30 cellular contexts compared by ENCODE assay signal in the genomic region with DNA sequence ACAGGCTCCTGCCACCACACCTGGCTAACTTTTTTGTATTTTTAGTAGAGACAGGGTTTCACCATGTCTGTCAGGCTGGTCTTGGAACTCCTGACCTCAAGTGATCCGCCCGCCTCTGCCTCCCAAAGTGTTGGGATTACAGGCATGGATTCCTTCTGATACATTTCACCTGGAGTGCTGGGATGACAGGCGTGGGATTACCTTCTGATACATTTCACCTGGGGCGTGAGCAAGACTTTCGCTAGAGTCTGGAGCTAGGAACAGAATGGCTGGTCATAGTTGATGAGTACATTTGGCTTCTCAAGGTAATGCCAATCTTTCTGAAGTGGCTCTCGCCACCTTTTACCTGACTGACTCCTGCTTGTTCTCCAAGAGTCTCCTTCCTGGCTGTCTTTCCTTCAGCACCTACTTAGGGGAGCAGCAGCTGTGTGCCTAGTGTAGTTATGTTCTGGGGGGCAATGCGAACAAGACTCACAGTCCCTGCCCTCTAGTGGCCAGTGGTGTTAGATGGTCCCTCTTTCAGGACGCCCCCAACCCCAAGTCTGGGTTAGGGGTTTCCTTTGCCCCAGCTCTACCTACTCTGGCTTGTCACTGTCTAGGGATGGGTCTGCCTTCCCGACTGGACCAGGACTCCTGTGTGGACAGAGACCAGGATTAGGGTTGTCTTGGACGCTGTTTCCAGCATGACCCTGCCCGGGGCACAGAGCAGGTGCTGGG. TPM values are rescaled to one million over a fixed set of nuclear protein-coding genes. Genes with fewer than 3 reads are reported as not detected.
A peak's percentile ranks its signal among the peaks of the same experiment; 100 is the strongest.
DNase-seq lines count a peak whose midpoint lies in the region; ATAC-seq, FAIRE-seq and TF ChIP-seq lines count a peak whose summit lies in the region.
"Had no signal": no experiment of that assay in that cellular context is flagged by ENCODE, and none has a peak within 500 bp of the region (broad histone marks: within the 10 kb centered on the region; RNA-seq: fewer than 3 reads in every experiment).

No MANE protein-coding gene starts in this region.

- H3K27me3 ChIP-seq in GM06990 (replicated peaks; ENCODE audit: control insufficient read depth, insufficient read depth, low read length) (no peaks in the 10 kb centered on the region), vagina (no peaks in the 10 kb centered on the region)
- H3K27me3 ChIP-seq: heart right ventricle, MG63, sigmoid colon had no signal

- POLR2A ChIA-PET in A549 (lab: Yijun Ruan, JAX): interaction anchor here (1.3 kb wide), 1 partner anchor 14 kb away, joined by 3 read pairs; no protein-coding TSS in a partner anchor

- TF ChIP-seq CTCF in A549 (IDR thresholded peaks at IDR 0.05) (0 out of 3 replicates have a peak, but pooled peaks have one; percentile 16), GM06990 (IDR thresholded peaks at IDR 0.05; ENCODE audit: insufficient read depth, low read length, poor library complexity, severe bottlenecking) (peak; percentile 27), astrocyte of the cerebellum (IDR thresholded peaks at IDR 0.05; ENCODE audit: low read depth, low read length, missing control alignments) (peak; percentile 26), neural crest cell (conservative IDR thresholded peaks at IDR 0.05) (peak; percentile 20), vagina (IDR thresholded peaks at IDR 0.05) (no peak)

- TF ChIP-seq EP300 in A549 (IDR thresholded peaks at IDR 0.05): no peak

- in situ Hi-C loops in astrocyte of the cerebellum (cut with HindIII; ENCODE audit: low sequenced_read_pairs): loop anchor here (25.0 kb wide), 1 partner anchor 125 kb away; the partner anchor contains the start of gene EXOC3L2

- peaks cover 4% of the 10 kb centered on the region for H3K4me1 Mint-ChIP-seq in neural crest cell

- intact Hi-C loops in vagina (cut with DNase I): no loop called here

- H3K36me3 ChIP-seq in GM06990 (ENCODE audit: control insufficient read depth, insufficient read depth, low read length) (peaks cover 1% of the 10 kb centered on the region), vagina (no peaks in the 10 kb centered on the region)
- H3K36me3 ChIP-seq: MG63, sigmoid colon had no signal

- H3K27me3 Mint-ChIP-seq in neural crest cell (ENCODE audit: low read depth): no peaks in the 10 kb centered on the region
- H3K27me3 Mint-ChIP-seq: activated CD4-positive, alpha-beta memory T cell treated with anti-CD3 and anti-CD28 coated beads, Interleukin-2, amount 10 ng/mL, durations not matched to agents 7 days and 5 days; activated naive CD8-positive, alpha-beta T cell treated with anti-CD3 and anti-CD28 coated beads for 36 hours; natural killer cell treated with Interleukin-12 subunit alpha and Interleukin-12 subunit beta and Interleukin-15 and Interleukin-18, amount 100 ng/mL, for 72 hours had no signal

- no peak overlapping the region for H3K4me2 ChIP-seq in A549
- H3K4me2 ChIP-seq: GM23338 had no signal

- TF ChIP-seq POLR2A in A549 (IDR thresholded peaks at IDR 0.05; ENCODE audit: low read length) (no peak), vagina (IDR thresholded peaks at IDR 0.05) (no peak)

- H3K4me3 ChIP-seq in A549: no peak overlapping the region
- no peak overlapping the region for H3K4me3 ChIP-seq in GM06990 (replicated peaks; ENCODE audit: low read depth, low read length)
- H3K4me3 ChIP-seq in astrocyte of the cerebellum (ENCODE audit: low read depth, low read length): no peak overlapping the region
- H3K4me3 ChIP-seq in vagina: no peak overlapping the region
- H3K4me3 ChIP-seq: GM23338, heart right ventricle, K562, MG63, sigmoid colon had no signal

- H3K9me3 ChIP-seq in A549: no peaks in the 10 kb centered on the region
- H3K9me3 ChIP-seq in vagina: no peaks in the 10 kb centered on the region
- H3K9me3 ChIP-seq: heart right ventricle, MG63, sigmoid colon had no signal

- DNase-seq in A549 (ENCODE audit: low read depth in 1 of 2, low spot score in 1 of 2) (no peak), GM06990 (ENCODE audit: extremely low read depth, insufficient read length) (no peak), astrocyte of the cerebellum (ENCODE audit: low read depth) (no peak), neural crest cell (ENCODE audit: low read depth, low spot score) (no peak), vagina (ENCODE audit: extremely low spot score in 2 of 2) (no peak)
- DNase-seq in stimulated activated CD4-positive, alpha-beta T cell treated with anti-CD3 and anti-CD28 coated beads, Interleukin-4, amount 100 ng/mL, for 4 hours: no peak
- no peak for DNase-seq in stimulated activated CD4-positive, alpha-beta T cell treated with anti-CD3 and anti-CD28 coated beads, Interleukin-15, amount 100 ng/mL, for 24 hours
- DNase-seq: ACHN; activated CD4-positive, alpha-beta memory T cell treated with anti-CD3 and anti-CD28 coated beads, Interleukin-2, amount 10 ng/mL, durations not matched to agents 7 days and 5 days; activated naive CD8-positive, alpha-beta T cell treated with anti-CD3 and anti-CD28 coated beads for 36 hours; effector CD8-positive, alpha-beta T cell; foreskin fibroblast; heart right ventricle; left cardiac atrium; MG63; NCI-H2081; NCI-H446; sigmoid colon; stimulated activated CD8-positive, alpha-beta memory T cell treated with anti-CD3 and anti-CD28 coated beads, Interleukin-4, amount 100 ng/mL, for 48 hours; substantia nigra had no signal

- peaks cover 15% of the 10 kb centered on the region for H3K4me1 ChIP-seq in A549
- peaks cover 41% of the 10 kb centered on the region for H3K4me1 ChIP-seq in vagina
- H3K4me1 ChIP-seq: parathyroid adenoma had no signal

- CTCF ChIA-PET in A549 (lab: Yijun Ruan, JAX): interaction anchor here (0.6 to 3.7 kb wide), 9 partner anchors 13 to 423 kb away, joined by 3 to 25 read pairs (median 6); partner anchors contain the start of gene PPP1R37

- no peaks in the 10 kb centered on the region for H3K36me3 Mint-ChIP-seq in neural crest cell (ENCODE audit: low read depth)
- H3K36me3 Mint-ChIP-seq: activated naive CD8-positive, alpha-beta T cell treated with anti-CD3 and anti-CD28 coated beads for 36 hours; natural killer cell treated with Interleukin-12 subunit alpha and Interleukin-12 subunit beta and Interleukin-15 and Interleukin-18, amount 100 ng/mL, for 72 hours had no signal

- no peak overlapping the region for H3K4me3 Mint-ChIP-seq in neural crest cell
- H3K4me3 Mint-ChIP-seq: activated CD4-positive, alpha-beta memory T cell treated with anti-CD3 and anti-CD28 coated beads, Interleukin-2, amount 10 ng/mL, durations not matched to agents 7 days and 5 days; activated naive CD8-positive, alpha-beta T cell treated with anti-CD3 and anti-CD28 coated beads for 36 hours; CD14-positive monocyte; GM23338; natural killer cell treated with Interleukin-12 subunit alpha and Interleukin-12 subunit beta and Interleukin-15 and Interleukin-18, amount 100 ng/mL, for 72 hours; T-helper 2 cell treated with Interferon-gamma antibody and Interleukin-4, amounts not matched to agents 5 μg/mL and 100 μg/mL, for 36 hours had no signal

- peak; percentile 7 for FAIRE-seq in A549 (lab: Jason Lieb, UNC)
- FAIRE-seq: D721Med, GM18507, K562 had no signal

- H3K9me3 Mint-ChIP-seq in neural crest cell: no peaks in the 10 kb centered on the region
- H3K9me3 Mint-ChIP-seq: activated CD4-positive, alpha-beta memory T cell treated with anti-CD3 and anti-CD28 coated beads, Interleukin-2, amount 10 ng/mL, durations not matched to agents 7 days and 5 days; activated naive CD8-positive, alpha-beta T cell treated with anti-CD3 and anti-CD28 coated beads for 36 hours; GM23338; natural killer cell treated with Interleukin-12 subunit alpha and Interleukin-12 subunit beta and Interleukin-15 and Interleukin-18, amount 100 ng/mL, for 72 hours; T-helper 2 cell treated with Interferon-gamma antibody and Interleukin-4, amounts not matched to agents 5 μg/mL and 100 μg/mL, for 36 hours had no signal

- no peak overlapping the region for H3K27ac ChIP-seq in A549
- H3K27ac ChIP-seq in vagina: no peak overlapping the region
- H3K27ac ChIP-seq: heart right ventricle, parathyroid adenoma, sigmoid colon had no signal

- no peak for ATAC-seq in A549
- no peak for ATAC-seq in HG03097 (IDR thresholded peaks at IDR 0.05; ENCODE audit: low FRiP score, unreplicated experiment)
- ATAC-seq: GM23338; heart right ventricle; K562; left cardiac atrium; natural killer cell treated with Interleukin-12 subunit alpha and Interleukin-12 subunit beta and Interleukin-15 and Interleukin-18, amount 100 ng/mL, for 72 hours had no signal

- no peak for TF ChIP-seq RAD21 in A549 (conservative IDR thresholded peaks at IDR 0.05 in 1 of 2, IDR thresholded peaks at IDR 0.05 in 1 of 2)

- 98% methylated on average over 10 of the region's 11 CpGs for WGBS in A549 (ENCODE audit: missing lambda C conversion rate)

- no peak overlapping the region for H3K27ac Mint-ChIP-seq in neural crest cell (ENCODE audit: unreplicated experiment)
- H3K27ac Mint-ChIP-seq: activated CD4-positive, alpha-beta memory T cell treated with anti-CD3 and anti-CD28 coated beads, Interleukin-2, amount 10 ng/mL, durations not matched to agents 7 days and 5 days; activated naive CD8-positive, alpha-beta T cell treated with anti-CD3 and anti-CD28 coated beads for 36 hours; GM23338; natural killer cell treated with Interleukin-12 subunit alpha and Interleukin-12 subunit beta and Interleukin-15 and Interleukin-18, amount 100 ng/mL, for 72 hours; T-helper 2 cell treated with Interferon-gamma antibody and Interleukin-4, amounts not matched to agents 5 μg/mL and 100 μg/mL, for 36 hours had no signal

RNA-seq across cellular contexts. Expression of gene PPP1R37, which starts 19.3 kb away (rescaled TPM):
- polyA plus RNA-seq in A549 (2011; rRNA removed) (7.6 and 9.1 TPM in 2 replicates), A549 (2017; fragmentation: RNase III; extraction: RNeasy Plus Mini Kit Qiagen cat#74134 plus additional on column Dnase treatment) (18.7 to 21.9 TPM (median 21.8 TPM) in 3 replicates)
- 22.2 and 27.1 TPM in 2 replicates for polyA plus RNA-seq in A549 (2012; cell fraction: cytosol; rRNA removed)
- 48.6 and 55.2 TPM in 2 replicates for polyA plus RNA-seq in A549 (2012; cell fraction: nucleus; rRNA removed)
- 15.4 and 15.8 TPM in 2 replicates for polyA minus RNA-seq in A549 (2011; rRNA and poly(A)+ RNA removed)
- total RNA-seq in neural crest cell (35.8 and 38.6 TPM in 2 replicates), vagina (23.8 TPM)

RNA-seq across cellular contexts. Expression of gene GEMIN7, which starts 33.2 kb away (rescaled TPM):
- polyA plus RNA-seq in A549 (2011; rRNA removed) (42.2 and 49.2 TPM in 2 replicates), A549 (2017; fragmentation: RNase III; extraction: RNeasy Plus Mini Kit Qiagen cat#74134 plus additional on column Dnase treatment) (75.3 to 86.0 TPM (median 79.4 TPM) in 3 replicates)
- 86.7 and 115 TPM in 2 replicates for polyA plus RNA-seq in A549 (2012; cell fraction: cytosol; rRNA removed)
- 97.2 and 109 TPM in 2 replicates for polyA plus RNA-seq in A549 (2012; cell fraction: nucleus; rRNA removed)
- polyA minus RNA-seq in A549 (2011; rRNA and poly(A)+ RNA removed): 23.2 and 33.1 TPM in 2 replicates
- total RNA-seq in neural crest cell (36.0 and 36.2 TPM in 2 replicates), vagina (42.0 TPM)

RNA-seq across cellular contexts. Expression of gene ZNF296, which starts 36.0 kb away (rescaled TPM):
- polyA plus RNA-seq in A549 (2011; rRNA removed) (0.25 and 0.34 TPM in 2 replicates), A549 (2017; fragmentation: RNase III; extraction: RNeasy Plus Mini Kit Qiagen cat#74134 plus additional on column Dnase treatment) (2.7 to 3.6 TPM (median 3.4 TPM) in 3 replicates)
- polyA plus RNA-seq in A549 (2012; cell fraction: cytosol; rRNA removed): 2.7 and 3.7 TPM in 2 replicates
- 4.6 and 8.2 TPM in 2 replicates for polyA plus RNA-seq in A549 (2012; cell fraction: nucleus; rRNA removed)
- 0.50 and 0.73 TPM in 2 replicates for polyA minus RNA-seq in A549 (2011; rRNA and poly(A)+ RNA removed)
- total RNA-seq in neural crest cell (0.73 and 1.2 TPM in 2 replicates), vagina (5.6 TPM)

RNA-seq across cellular contexts. Expression of gene NKPD1, which starts 48.5 kb away (rescaled TPM):
- 0.12 and 0.21 TPM in 2 replicates for polyA plus RNA-seq in A549 (2011; rRNA removed)
- polyA plus RNA-seq in A549 (2012; cell fraction: cytosol; rRNA removed): 0.07 and 0.19 TPM in 2 replicates
- polyA plus RNA-seq in A549 (2012; cell fraction: nucleus; rRNA removed): 1.8 and 2.5 TPM in 2 replicates
- polyA plus RNA-seq in A549 (2017; fragmentation: RNase III; extraction: RNeasy Plus Mini Kit Qiagen cat#74134 plus additional on column Dnase treatment): 0.10 to 0.18 TPM (median 0.15 TPM) in 3 replicates
- polyA minus RNA-seq in A549 (2011; rRNA and poly(A)+ RNA removed): 0.15 TPM in 1 of 2 replicates, not detected in the other
- 0.16 and 0.39 TPM in 2 replicates for total RNA-seq in neural crest cell
- 14.0 TPM for total RNA-seq in vagina
- total RNA-seq: mesenteric fat pad had no signal
- polyA plus RNA-seq: CD14-positive monocyte had no signal

Comparison
In these comparisons a context has a peak if more than half of its experiments do, and no peak if none do; other contexts are left out.
1. CTCF ChIP-seq: peak in A549 (single experiment), GM06990 (single experiment), astrocyte of the cerebellum (single experiment) and neural crest cell (single experiment); none in vagina (0 of 3).